Comparison of ENCODE assay signal across 8 cellular contexts in the genomic region with DNA sequence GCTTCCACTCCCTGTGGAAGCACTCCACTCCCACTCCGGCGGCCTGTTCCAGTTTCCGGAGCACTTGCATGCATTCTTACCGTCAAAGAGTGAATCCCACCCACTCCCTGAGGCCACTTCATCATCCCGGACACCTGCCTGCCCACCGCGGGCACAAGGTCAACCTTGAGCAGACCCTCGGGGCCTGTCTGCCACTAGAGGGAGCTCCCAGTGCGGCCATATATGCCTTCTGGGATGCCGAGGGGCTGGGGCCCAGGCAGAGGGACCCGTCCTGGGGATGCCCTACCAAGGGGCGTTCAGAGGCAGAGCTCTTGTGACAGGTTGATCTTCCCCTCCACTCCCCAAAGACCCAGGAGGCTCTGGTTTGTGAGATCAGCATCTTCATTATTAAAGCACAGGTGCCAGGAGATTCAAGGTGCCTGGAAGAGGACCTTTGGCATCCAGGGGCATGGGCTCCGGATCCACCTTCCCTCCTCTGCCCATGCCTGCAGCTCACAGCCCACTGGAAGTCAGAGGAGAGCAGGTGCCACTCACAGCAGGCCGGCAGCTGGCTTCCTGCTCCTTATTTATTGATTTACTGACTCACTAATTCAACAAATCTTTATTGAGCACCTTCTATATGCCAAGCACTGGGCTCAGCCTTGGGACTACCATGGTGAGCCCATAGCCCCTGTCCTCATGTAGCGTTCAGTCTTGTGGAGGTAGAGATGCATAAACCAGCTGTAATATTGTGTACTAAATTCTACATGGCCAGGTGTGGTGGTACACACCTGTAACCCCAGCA. TPM values are rescaled to one million over a fixed set of nuclear protein-coding genes. Genes with fewer than 3 reads are reported as not detected.
DNase-seq lines count a peak whose midpoint lies in the region; ATAC-seq and TF ChIP-seq lines count a peak whose summit lies in the region.

No MANE protein-coding gene starts in this region.

- H2AFZ ChIP-seq in smooth muscle cell (ENCODE audit: low read depth) = no peak overlapping the region

- H3K27ac ChIP-seq in 22Rv1 = no peak overlapping the region
- H3K27ac ChIP-seq in smooth muscle cell (ENCODE audit: low read depth) = no peak overlapping the region
- H3K27ac ChIP-seq in ascending aorta = no peak overlapping the region
- no peak overlapping the region for H3K27ac ChIP-seq in stomach

- H3K4me2 ChIP-seq in smooth muscle cell = no peak overlapping the region

- no peaks in the 10 kb centered on the region for H3K36me3 Mint-ChIP-seq in activated B cell treated with CpG ODN at 0.5 μM for 24 hours (ENCODE audit: low read depth)

- no peaks in the 10 kb centered on the region for H3K79me2 ChIP-seq in smooth muscle cell (ENCODE audit: low read depth)

- H3K4me1 ChIP-seq in smooth muscle cell (ENCODE audit: low read depth) (no peaks in the 10 kb centered on the region), ascending aorta (no peaks in the 10 kb centered on the region), stomach (peaks cover 0 to 15% (median 0%) of the 10 kb centered on the region in 4 donors)

- H3K4me3 ChIP-seq in smooth muscle cell (no peak overlapping the region), ascending aorta (no peak overlapping the region), stomach (no peak overlapping the region)

- H4K20me1 ChIP-seq in smooth muscle cell (ENCODE audit: low read depth) = no peaks in the 10 kb centered on the region

- H3K4me1 Mint-ChIP-seq in activated B cell treated with CpG ODN at 0.5 μM for 24 hours = peaks cover 4% of the 10 kb centered on the region

- H3K36me3 ChIP-seq in smooth muscle cell (ENCODE audit: low read depth) (no peaks in the 10 kb centered on the region), ascending aorta (no peaks in the 10 kb centered on the region), stomach (no peaks in the 10 kb centered on the region)

- peak; percentile 45 for ATAC-seq in activated B cell treated with CpG ODN at 0.5 μM for 24 hours (ENCODE audit: low read depth)

- H3K9ac ChIP-seq in smooth muscle cell (ENCODE audit: low read depth) = no peak overlapping the region

- intact Hi-C loops in activated B cell treated with CpG ODN at 0.5 μM for 24 hours (cut with micrococcal nuclease) = loop anchor here (1.0 kb wide), 1 partner anchor 322 kb away; no protein-coding TSS in a partner anchor
- intact Hi-C loops in ascending aorta (cut with DNase I) = no loop called here
- intact Hi-C loops in stomach (cut with DNase I; ENCODE audit: low total_unique reads) = no loop called here

- TF ChIP-seq EP300 in stomach (IDR thresholded peaks at IDR 0.05) = no peak

- H3K27me3 ChIP-seq in smooth muscle cell (ENCODE audit: low read depth) (no peaks in the 10 kb centered on the region), ascending aorta (no peaks in the 10 kb centered on the region), stomach (peaks cover 0 to 36% (median 10%) of the 10 kb centered on the region in 3 donors)

- H3K27ac Mint-ChIP-seq in activated B cell treated with CpG ODN at 0.5 μM for 24 hours = no peak overlapping the region

- CTCF ChIA-PET in activated B cell treated with CpG ODN at 0.5 μM for 24 hours (lab: Charles Lee) = interaction anchor here (1.0 to 1.8 kb wide), 4 partner anchors 11 to 325 kb away, joined by 3 to 10 read pairs (median 4); no protein-coding TSS in a partner anchor

- peaks cover 10% of the 10 kb centered on the region for H3K27me3 Mint-ChIP-seq in activated B cell treated with CpG ODN at 0.5 μM for 24 hours

- WGBS in smooth muscle cell (ENCODE audit: low lambda C conversion rate) = 28% methylated on average over 15 of the region's 15 CpGs
- 18 to 27% (median 21%) methylated on average over 12 to 15 of the region's 15 CpGs for WGBS in stomach, 5 donors

- no peak for TF ChIP-seq POLR2A in stomach (IDR thresholded peaks at IDR 0.05)

- POLR2A ChIA-PET in activated B cell treated with CpG ODN at 0.5 μM for 24 hours (lab: Charles Lee) = no interaction called here

- TF ChIP-seq CTCF in 22Rv1 (IDR thresholded peaks at IDR 0.05) = peak; percentile 75
- TF ChIP-seq CTCF in GM20000 (IDR thresholded peaks at IDR 0.05; ENCODE audit: extremely low read depth, missing control alignments) = peak; percentile 71
- no peak for TF ChIP-seq CTCF in activated B cell treated with CpG ODN at 0.5 μM for 24 hours (IDR thresholded peaks at IDR 0.05)
- TF ChIP-seq CTCF in smooth muscle cell (IDR thresholded peaks at IDR 0.05; ENCODE audit: borderline replicate concordance, insufficient read depth, poor library complexity, severe bottlenecking) = peak; percentile 58
- TF ChIP-seq CTCF in ascending aorta (IDR thresholded peaks at IDR 0.05) = peak in 1 of 3 experiments; percentile 10
- peak in 2 of 7 experiments; percentile 20 to 35 for TF ChIP-seq CTCF in stomach (IDR thresholded peaks at IDR 0.05)

- no peaks in the 10 kb centered on the region for H3F3A ChIP-seq in smooth muscle cell (ENCODE audit: low read depth)

- H3K4me3 Mint-ChIP-seq in activated B cell treated with CpG ODN at 0.5 μM for 24 hours = no peak overlapping the region

- peak; percentile 72 for DNase-seq in GM20000 (ENCODE audit: low spot score)
- peak; percentile 33 for DNase-seq in activated B cell treated with CpG ODN at 0.5 μM for 24 hours
- DNase-seq in effector CD8-positive, alpha-beta T cell (lab: John Stamatoyannopoulos, UW) = peak; percentile 19
- DNase-seq in smooth muscle cell (lab: John Stamatoyannopoulos, UW; ENCODE audit: unreplicated experiment) = no peak
- no peak for DNase-seq in ascending aorta (ENCODE audit: low spot score in 2 of 2)
- no peak for DNase-seq in medulla oblongata (ENCODE audit: extremely low spot score)
- no peak for DNase-seq in stomach

- no peaks in the 10 kb centered on the region for H3K9me3 Mint-ChIP-seq in activated B cell treated with CpG ODN at 0.5 μM for 24 hours

- H3K9me3 ChIP-seq in smooth muscle cell (replicated peaks; ENCODE audit: low read depth) (no peaks in the 10 kb centered on the region), ascending aorta (no peaks in the 10 kb centered on the region), stomach (no peaks in the 10 kb centered on the region)

RNA-seq across cellular contexts. Expression of a gene that starts 47.3 kb away (rescaled TPM):
- total RNA-seq in activated B cell treated with CpG ODN at 0.5 μM for 24 hours = 23.3 and 27.8 TPM in 2 replicates
- 4.7 and 5.8 TPM in 2 replicates for total RNA-seq in smooth muscle cell
- polyA plus RNA-seq in smooth muscle cell = 7.9 and 12.7 TPM in 2 replicates
- total RNA-seq in ascending aorta = 53.0 TPM
- 10 to 100 TPM in 2 of 5 donors, 1 to 10 TPM in 3; 2.2 to 33.8 (median 7.5) TPM for total RNA-seq in stomach
- polyA plus RNA-seq in stomach = 1 to 10 TPM; 3.5 to 5.4 (median 4.6) TPM

RNA-seq across cellular contexts. Expression of a gene that starts 58.0 kb away (rescaled TPM):
- 49.9 and 55.1 TPM in 2 replicates for total RNA-seq in activated B cell treated with CpG ODN at 0.5 μM for 24 hours
- total RNA-seq in smooth muscle cell = 26.8 and 26.9 TPM in 2 replicates
- polyA plus RNA-seq in smooth muscle cell = 11.2 and 13.4 TPM in 2 replicates
- 28.0 TPM for total RNA-seq in ascending aorta
- 10 to 100 TPM; 27.4 to 42.4 (median 35.2) TPM for total RNA-seq in stomach
- 10 to 100 TPM in 1 of 3 donors, 1 to 10 TPM in 2; 6.3 to 15.7 (median 8.7) TPM for polyA plus RNA-seq in stomach

Comparison
In these comparisons a context has a peak if more than half of its experiments do, and no peak if none do; other contexts are left out.
1. DNase-seq: peak in GM20000 (single experiment), activated B cell treated with CpG ODN at 0.5 μM for 24 hours (single experiment) and effector CD8-positive, alpha-beta T cell (single experiment); none in smooth muscle cell (single experiment), ascending aorta (0 of 2), medulla oblongata (single experiment) and stomach (single experiment).